ENCODE assay signal across 13 cellular contexts in genomic region chr1:25433389-25434186, GRCh38. TPM values are rescaled to one million over a fixed set of nuclear protein-coding genes. Genes with fewer than 3 reads are reported as not detected.
DNase-seq lines count a peak whose midpoint lies in the region; ATAC-seq, FAIRE-seq and TF ChIP-seq lines count a peak whose summit lies in the region.
"Had no signal": no experiment of that assay in that cellular context is flagged by ENCODE, and none has a peak within 500 bp of the region (broad histone marks: within the 10 kb centered on the region; RNA-seq: fewer than 3 reads in every experiment).

No MANE protein-coding gene starts in this region.

- POLR2A ChIA-PET in endothelial cell of umbilical vein (lab: Charles Lee), result no interaction called here

- H2AFZ ChIP-seq in endothelial cell of umbilical vein (ENCODE audit: low read depth, low read length), result no peak overlapping the region

- no peak for FAIRE-seq in endothelial cell of umbilical vein (lab: Jason Lieb, UNC)
- FAIRE-seq: urothelium cell line had no signal

- peak overlapping the region in 2 of 3 donors; percentile 26 to 69 for H3K27ac Mint-ChIP-seq in CD4-positive, CD25-positive, alpha-beta regulatory T cell
- peak overlapping the region; percentile 58 for H3K27ac Mint-ChIP-seq in osteocyte (ENCODE audit: unreplicated experiment)
- H3K27ac Mint-ChIP-seq: activated CD8-positive, alpha-beta memory T cell treated with anti-CD3 and anti-CD28 coated beads, Interleukin-2, amount 10 ng/mL, durations not matched to agents 7 days and 5 days had no signal

- peaks cover 66% of the 10 kb centered on the region for H3K79me2 ChIP-seq in endothelial cell of umbilical vein (ENCODE audit: control insufficient read depth, insufficient read depth, low read length)

- no peaks in the 10 kb centered on the region for H3K9me3 Mint-ChIP-seq in CD4-positive, CD25-positive, alpha-beta regulatory T cell
- H3K9me3 Mint-ChIP-seq in osteocyte (ENCODE audit: unreplicated experiment), result no peaks in the 10 kb centered on the region

- no peaks in the 10 kb centered on the region for H3K36me3 Mint-ChIP-seq in CD4-positive, CD25-positive, alpha-beta regulatory T cell
- no peaks in the 10 kb centered on the region for H3K36me3 Mint-ChIP-seq in osteocyte (ENCODE audit: unreplicated experiment)

- peak overlapping the region; percentile 2 for H3K4me2 ChIP-seq in endothelial cell of umbilical vein (ENCODE audit: insufficient read depth, low read length)

- peak overlapping the region; percentile 13 for H3K4me3 ChIP-seq in CD4-positive, CD25-positive, alpha-beta regulatory T cell (ENCODE audit: low read depth, low read length)
- H3K4me3 ChIP-seq in endothelial cell of umbilical vein (replicated peaks in 1 of 3; ENCODE audit: insufficient read depth in 1 of 3, low read depth in 1 of 3, low read length in 3 of 3), result no peak overlapping the region

- no peaks in the 10 kb centered on the region for H3K27me3 ChIP-seq in CD4-positive, CD25-positive, alpha-beta regulatory T cell (ENCODE audit: control insufficient read depth, insufficient read depth, low read length)
- H3K27me3 ChIP-seq in endothelial cell of umbilical vein (ENCODE audit: control insufficient read depth in 2 of 2, insufficient read depth in 2 of 2, low read length in 2 of 2) (no peaks in the 10 kb centered on the region), foreskin keratinocyte (no peaks in the 10 kb centered on the region)

- intact Hi-C loops in endothelial cell of umbilical vein (cut with micrococcal nuclease), result loop anchor here (5.0 to 10.0 kb wide), 3 partner anchors 54 to 371 kb away; partner anchors contain the start of genes SELENON and TMEM50A

- H4K20me1 ChIP-seq in endothelial cell of umbilical vein (replicated peaks; ENCODE audit: control insufficient read depth, extremely low read depth, insufficient read depth, low read length), result peaks cover 4% of the 10 kb centered on the region

- H3K36me3 ChIP-seq in CD4-positive, CD25-positive, alpha-beta regulatory T cell (ENCODE audit: control insufficient read depth, insufficient read depth, low read length), result peaks cover 6% of the 10 kb centered on the region
- peaks cover 0 to 2% of the 10 kb centered on the region in 2 experiments for H3K36me3 ChIP-seq in endothelial cell of umbilical vein (ENCODE audit: control insufficient read depth in 2 of 2, extremely low read depth in 1 of 2, insufficient read depth in 2 of 2, low read length in 2 of 2)

- peak overlapping the region; percentile 90 to 97 (median 94) for H3K4me3 Mint-ChIP-seq in CD4-positive, CD25-positive, alpha-beta regulatory T cell
- H3K4me3 Mint-ChIP-seq in osteocyte (ENCODE audit: unreplicated experiment), result peak overlapping the region; percentile 83
- H3K4me3 Mint-ChIP-seq: activated CD8-positive, alpha-beta memory T cell treated with anti-CD3 and anti-CD28 coated beads, Interleukin-2, amount 10 ng/mL, durations not matched to agents 7 days and 5 days had no signal

- CTCF ChIA-PET in endothelial cell of umbilical vein (lab: Charles Lee), result interaction anchor here (1.9 kb wide), 1 partner anchor 87 kb away, joined by 4 read pairs; no protein-coding TSS in a partner anchor

- peaks cover 42 to 69% (median 60%) of the 10 kb centered on the region in 4 donors for H3K4me1 Mint-ChIP-seq in CD4-positive, CD25-positive, alpha-beta regulatory T cell
- H3K4me1 Mint-ChIP-seq in osteocyte (ENCODE audit: unreplicated experiment), result peaks cover 64% of the 10 kb centered on the region

- no peak for TF ChIP-seq POLR2A in endothelial cell of umbilical vein (IDR thresholded peaks at IDR 0.05; ENCODE audit: low read depth, low read length)

- dilution Hi-C loops in endothelial cell of umbilical vein (cut with MboI; ENCODE audit: extremely low pct_ligation_motif_present, low sequenced_read_pairs), result no loop called here

- H3K27ac ChIP-seq in CD4-positive, CD25-positive, alpha-beta regulatory T cell (ENCODE audit: insufficient read depth, low read length, poor library complexity, severe bottlenecking), result no peak overlapping the region
- H3K27ac ChIP-seq in endothelial cell of umbilical vein (ENCODE audit: insufficient read depth, low read depth, low read length), result no peak overlapping the region
- H3K27ac ChIP-seq in foreskin keratinocyte, result no peak overlapping the region

- no TSS peak for BruUV-seq in endothelial cell of umbilical vein (replicated peaks; lab: Mats Ljungman, UMichigan)

- H3K4me1 ChIP-seq in CD4-positive, CD25-positive, alpha-beta regulatory T cell (ENCODE audit: control insufficient read depth, insufficient read depth, low read length, poor library complexity, severe bottlenecking), result peaks cover 42% of the 10 kb centered on the region
- H3K4me1 ChIP-seq in endothelial cell of umbilical vein (ENCODE audit: control insufficient read depth, extremely low read depth, insufficient read depth, low read length) (peaks cover 42% of the 10 kb centered on the region), foreskin keratinocyte (peaks cover 10% of the 10 kb centered on the region)

- no peaks in the 10 kb centered on the region for H3K9me3 ChIP-seq in CD4-positive, CD25-positive, alpha-beta regulatory T cell (ENCODE audit: control insufficient read depth in 2 of 2, low read length in 2 of 2)
- no peaks in the 10 kb centered on the region for H3K9me3 ChIP-seq in endothelial cell of umbilical vein (replicated peaks; ENCODE audit: control insufficient read depth, insufficient read depth, low read length)

- no peak for ATAC-seq in CD4-positive, CD25-positive, alpha-beta regulatory T cell (ENCODE audit: low read depth in 2 of 2)
- ATAC-seq in foreskin keratinocyte, result no peak
- ATAC-seq: activated CD8-positive, alpha-beta memory T cell treated with anti-CD3 and anti-CD28 coated beads, Interleukin-2, amount 10 ng/mL, durations not matched to agents 7 days and 5 days had no signal

- no peak overlapping the region for H3K9ac ChIP-seq in endothelial cell of umbilical vein (replicated peaks; ENCODE audit: extremely low read depth, insufficient read depth, low read length)

- TF ChIP-seq CTCF in endothelial cell of umbilical vein (IDR thresholded peaks at IDR 0.05; ENCODE audit: extremely low read depth in 1 of 2, insufficient read depth in 1 of 2, low read depth in 1 of 2, low read length in 2 of 2) (no peak), osteocyte (IDR thresholded peaks at IDR 0.05) (no peak), foreskin keratinocyte (conservative IDR thresholded peaks at IDR 0.05) (no peak)

- no peaks in the 10 kb centered on the region for H3K9me1 ChIP-seq in endothelial cell of umbilical vein (replicated peaks; ENCODE audit: control insufficient read depth, extremely low read depth, insufficient read depth, low read length)

- DNase-seq in CD4-positive, CD25-positive, alpha-beta regulatory T cell, result no peak
- DNase-seq in M059J (ENCODE audit: low read depth) (peak; percentile 60), endothelial cell of umbilical vein (ENCODE audit: low read depth, low spot score) (peak; percentile 18), osteocyte (ENCODE audit: extremely low spot score, unreplicated experiment) (no peak), KG1 (lab: John Stamatoyannopoulos, UW) (no peak), foreskin keratinocyte (no peak), HPDE6-E6E7 (ENCODE audit: extremely low spot score) (no peak)
- no peak for DNase-seq in stimulated activated CD4-positive, alpha-beta T cell treated with anti-CD3 and anti-CD28 coated beads, Interleukin-1b, Interleukin-23, amount 100 ng/mL, for 48 hours
- DNase-seq: activated CD8-positive, alpha-beta memory T cell treated with anti-CD3 and anti-CD28 coated beads, Interleukin-2, amount 10 ng/mL, durations not matched to agents 7 days and 5 days; GF-D8; kidney glomerular epithelial cell; NCI-H1092 had no signal

- H3K27me3 Mint-ChIP-seq in CD4-positive, CD25-positive, alpha-beta regulatory T cell, result peaks cover 10% of the 10 kb centered on the region
- no peaks in the 10 kb centered on the region for H3K27me3 Mint-ChIP-seq in osteocyte (ENCODE audit: unreplicated experiment)
- H3K27me3 Mint-ChIP-seq: activated CD8-positive, alpha-beta memory T cell treated with anti-CD3 and anti-CD28 coated beads, Interleukin-2, amount 10 ng/mL, durations not matched to agents 7 days and 5 days had no signal

TF ChIP-seq in endothelial cell of umbilical vein, 7 proteins besides CTCF, POLR2A, EP300 and RAD21 (continues in another document):
- no peak for TF ChIP-seq MAX (IDR thresholded peaks at IDR 0.05; ENCODE audit: insufficient read depth, insufficient read length)

RNA-seq across cellular contexts. Expression of gene MACO1, which starts 2.9 kb away (rescaled TPM):
- total RNA-seq in CD4-positive, CD25-positive, alpha-beta regulatory T cell, result 20.3 TPM
- polyA plus RNA-seq in CD4-positive, CD25-positive, alpha-beta regulatory T cell, result 1 to 10 TPM; 5.0 to 6.4 (median 5.6) TPM
- total RNA-seq in M059J (2014; rRNA removed; shearing (Covaris generic)), result 16.0 and 23.5 TPM in 2 replicates
- 24.4 and 25.5 TPM in 2 replicates for total RNA-seq in endothelial cell of umbilical vein
- 7.0 and 7.7 TPM in 2 replicates for polyA plus RNA-seq in endothelial cell of umbilical vein
- polyA plus RNA-seq in endothelial cell of umbilical vein (2011; cell fraction: cytosol; rRNA removed), result 11.5 and 12.5 TPM in 2 replicates
- polyA plus RNA-seq in endothelial cell of umbilical vein (2011; cell fraction: nucleus; rRNA removed), result 17.9 and 21.4 TPM in 2 replicates
- polyA plus RNA-seq in endothelial cell of umbilical vein (2012), result 17.5 and 20.9 TPM in 2 replicates
- 6.6 and 7.3 TPM in 2 replicates for polyA minus RNA-seq in endothelial cell of umbilical vein
- polyA minus RNA-seq in endothelial cell of umbilical vein (2011; cell fraction: cytosol; rRNA and poly(A)+ RNA removed), result 4.1 TPM
- 5.6 and 6.3 TPM in 2 replicates for polyA minus RNA-seq in endothelial cell of umbilical vein (2011; cell fraction: nucleus; rRNA and poly(A)+ RNA removed)
- total RNA-seq in osteocyte, result 30.7 and 30.9 TPM in 2 replicates
- 12.6 and 15.9 TPM in 2 replicates for total RNA-seq in foreskin keratinocyte
- polyA plus RNA-seq in foreskin keratinocyte, result 7.8 and 7.9 TPM in 2 replicates

RNA-seq across cellular contexts. Expression of gene RHCE, which starts 13.0 kb away (rescaled TPM):
- not detected for total RNA-seq in CD4-positive, CD25-positive, alpha-beta regulatory T cell
- polyA plus RNA-seq in CD4-positive, CD25-positive, alpha-beta regulatory T cell, result under 1 TPM; 0.16 to 0.45 (median 0.31) TPM
- total RNA-seq in M059J (2014; rRNA removed; shearing (Covaris generic)), result 0.42 and 1.4 TPM in 2 replicates
- not detected in 2 replicates for total RNA-seq in endothelial cell of umbilical vein
- 0.07 and 0.14 TPM in 2 replicates for polyA plus RNA-seq in endothelial cell of umbilical vein
- 0.13 and 0.37 TPM in 2 replicates for polyA plus RNA-seq in endothelial cell of umbilical vein (2011; cell fraction: cytosol; rRNA removed)
- 0.21 TPM in 1 of 2 replicates, not detected in the other for polyA plus RNA-seq in endothelial cell of umbilical vein (2011; cell fraction: nucleus; rRNA removed)
- polyA plus RNA-seq in endothelial cell of umbilical vein (2012), result 0.21 and 0.37 TPM in 2 replicates
- 0.74 TPM in 1 of 2 replicates, not detected in the other for polyA minus RNA-seq in endothelial cell of umbilical vein
- polyA minus RNA-seq in endothelial cell of umbilical vein (2011; cell fraction: cytosol; rRNA and poly(A)+ RNA removed), result not detected
- polyA minus RNA-seq in endothelial cell of umbilical vein (2011; cell fraction: nucleus; rRNA and poly(A)+ RNA removed), result not detected in 2 replicates
- 0.40 and 0.71 TPM in 2 replicates for total RNA-seq in osteocyte
- total RNA-seq in foreskin keratinocyte, result 0.07 and 0.10 TPM in 2 replicates
- polyA plus RNA-seq in foreskin keratinocyte, result 0.12 TPM in 1 of 2 replicates, not detected in the other
- total RNA-seq: activated CD8-positive, alpha-beta memory T cell treated with anti-CD3 and anti-CD28 coated beads, Interleukin-2, amount 10 ng/mL, durations not matched to agents 7 days and 5 days had no signal

Comparison
In these comparisons a context has a peak if more than half of its experiments do, and no peak if none do; other contexts are left out.
1. DNase-seq: peak in M059J (single experiment) and endothelial cell of umbilical vein (single experiment); none in CD4-positive, CD25-positive, alpha-beta regulatory T cell (0 of 3), osteocyte (single experiment), KG1 (single experiment), stimulated activated CD4-positive, alpha-beta T cell treated with anti-CD3 and anti-CD28 coated beads, Interleukin-1b, Interleukin-23, amount 100 ng/mL, for 48 hours (single experiment), foreskin keratinocyte (0 of 2) and HPDE6-E6E7 (single experiment).